Comparison of ENCODE assay signal across 1 cellular context in genomic region chr5:122751293-122751753, GRCh38.
TF ChIP-seq lines count a peak whose summit lies in the region.

No MANE protein-coding gene starts in this region.

TF ChIP-seq in IMR-90, 13 proteins besides CTCF, POLR2A, EP300 and RAD21 (continued from another document):
- TF ChIP-seq ELK1 (IDR thresholded peaks at IDR 0.05; ENCODE audit: borderline replicate concordance, low read depth, low read length), result no peak
- no peak for TF ChIP-seq MAFK (IDR thresholded peaks at IDR 0.05; ENCODE audit: low read depth, low read length)
- TF ChIP-seq BHLHE40 (IDR thresholded peaks at IDR 0.05; ENCODE audit: low read depth, low read length), result no peak
